8 cellular contexts compared by ENCODE assay signal in the genomic region with DNA sequence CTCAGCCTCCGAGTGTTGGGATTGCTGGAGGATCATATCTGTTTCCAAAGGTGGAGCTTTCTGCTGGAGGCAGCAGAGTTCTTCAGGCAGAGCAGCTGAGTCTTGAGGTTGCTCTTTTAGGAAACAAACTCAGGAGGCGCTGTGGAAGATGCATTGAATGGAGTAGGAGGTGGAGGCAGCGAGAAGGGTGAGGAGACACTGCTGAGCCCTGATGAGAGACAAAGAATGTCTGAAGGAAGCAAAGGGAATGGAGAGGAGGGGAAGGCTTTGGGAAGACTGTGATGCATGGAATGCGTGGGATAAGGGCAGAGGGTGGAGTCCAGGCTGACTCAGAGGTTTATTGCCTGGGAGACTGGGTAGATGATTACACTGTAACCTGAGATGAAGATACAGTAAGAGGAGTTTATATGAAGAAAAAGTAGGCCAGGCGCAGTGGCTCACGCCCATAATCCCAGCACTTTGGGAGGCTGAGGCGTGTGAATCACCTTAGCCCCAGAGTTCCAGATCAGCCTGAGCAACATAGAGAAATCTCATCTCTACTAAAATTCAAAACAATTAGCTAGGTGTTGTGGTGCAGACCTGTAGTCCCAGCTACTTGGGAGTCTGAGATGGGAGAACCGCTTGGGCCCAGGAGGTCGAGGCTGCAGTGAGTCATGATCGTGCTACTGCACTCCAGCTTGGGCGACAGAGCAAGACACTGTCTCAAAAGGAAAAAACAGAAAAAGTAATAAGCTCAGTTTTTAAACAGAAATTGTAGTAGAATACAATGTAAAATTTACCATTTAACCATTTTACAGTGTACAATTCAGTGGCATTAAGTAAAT. TPM values are rescaled to one million over a fixed set of nuclear protein-coding genes. Genes with fewer than 3 reads are reported as not detected.
DNase-seq lines count a peak whose midpoint lies in the region; ATAC-seq and TF ChIP-seq lines count a peak whose summit lies in the region.

No MANE protein-coding gene starts in this region.

- no peak for TF ChIP-seq POLR2A in gastrocnemius medialis (IDR thresholded peaks at IDR 0.05)

- in situ Hi-C loops in gastrocnemius medialis (cut with MboI; ENCODE audit: low sequenced_read_pairs in 4 of 4): no loop called here

- H3K4me1 ChIP-seq in cardiac muscle cell (ENCODE audit: low read depth) (no peaks in the 10 kb centered on the region), foreskin keratinocyte (peaks cover 9% of the 10 kb centered on the region), gastrocnemius medialis (no peaks in the 10 kb centered on the region), ascending aorta (no peaks in the 10 kb centered on the region)

- ATAC-seq in foreskin keratinocyte: peak; percentile 97
- peak; percentile 65 to 92 for ATAC-seq in gastrocnemius medialis

- no peaks in the 10 kb centered on the region for H3K9me3 ChIP-seq in cardiac muscle cell (ENCODE audit: low read depth)
- H3K9me3 ChIP-seq in gastrocnemius medialis: no peaks in the 10 kb centered on the region
- H3K9me3 ChIP-seq in ascending aorta: no peaks in the 10 kb centered on the region

- TF ChIP-seq CTCF in cardiac muscle cell (IDR thresholded peaks at IDR 0.05; ENCODE audit: low read depth, low read length) (peak; percentile 53), foreskin keratinocyte (conservative IDR thresholded peaks at IDR 0.05) (peak; percentile 68), gastrocnemius medialis (IDR thresholded peaks at IDR 0.05 in 4 of 5, conservative IDR thresholded peaks at IDR 0.05 in 1 of 5) (no peak), ascending aorta (IDR thresholded peaks at IDR 0.05) (no peak)

- intact Hi-C loops in cardiac septum (cut with DNase I): no loop called here
- intact Hi-C loops in gastrocnemius medialis (cut with DNase I; ENCODE audit: low total_unique reads): no loop called here
- intact Hi-C loops in ascending aorta (cut with DNase I): no loop called here

- H3K4me3 ChIP-seq in cardiac muscle cell (no peak overlapping the region), gastrocnemius medialis (no peak overlapping the region), ascending aorta (no peak overlapping the region)

- H3K27ac ChIP-seq in cardiac muscle cell (peak overlapping the region; percentile 56), foreskin keratinocyte (peak overlapping the region; percentile 25), gastrocnemius medialis (no peak overlapping the region), ascending aorta (no peak overlapping the region)

- no peaks in the 10 kb centered on the region for H3K27me3 ChIP-seq in cardiac muscle cell
- H3K27me3 ChIP-seq in foreskin keratinocyte: no peaks in the 10 kb centered on the region
- H3K27me3 ChIP-seq in gastrocnemius medialis: no peaks in the 10 kb centered on the region
- no peaks in the 10 kb centered on the region for H3K27me3 ChIP-seq in ascending aorta

- DNase-seq in cardiac muscle cell (ENCODE audit: low read depth in 1 of 2, low spot score in 1 of 2) (peak; percentile 27 to 98), cardiac septum (ENCODE audit: low spot score) (no peak), SHP77 (lab: John Stamatoyannopoulos, UW) (peak; percentile 61 to 65), foreskin keratinocyte (peak; percentile 98 to 99), gastrocnemius medialis (no peak), ascending aorta (ENCODE audit: low spot score in 2 of 2) (no peak), NOMO-1 treated with dmso at 0.1 percent for 144 hours (lab: John Stamatoyannopoulos, UW; ENCODE audit: unreplicated experiment) (no peak), SKM-1 treated with dmso at 0.1 percent for 144 hours (lab: John Stamatoyannopoulos, UW; ENCODE audit: unreplicated experiment) (no peak)

- no peaks in the 10 kb centered on the region for H3K36me3 ChIP-seq in cardiac muscle cell
- no peaks in the 10 kb centered on the region for H3K36me3 ChIP-seq in gastrocnemius medialis
- H3K36me3 ChIP-seq in ascending aorta: no peaks in the 10 kb centered on the region

RNA-seq across cellular contexts. Expression of a gene that starts 17.8 kb away (rescaled TPM):
- total RNA-seq in cardiac muscle cell: 73.7 and 110 TPM in 2 replicates
- 109 and 156 TPM in 2 replicates for polyA plus RNA-seq in cardiac muscle cell
- total RNA-seq in cardiac septum: 66.4 TPM
- total RNA-seq in foreskin keratinocyte: 74.1 and 86.6 TPM in 2 replicates
- 104 and 119 TPM in 2 replicates for polyA plus RNA-seq in foreskin keratinocyte
- total RNA-seq in gastrocnemius medialis: 100 to 1,000 TPM in 1 of 4 donors, 10 to 100 TPM in 3; 48.1 to 120 (median 60.2) TPM
- total RNA-seq in ascending aorta: 49.2 TPM

RNA-seq across cellular contexts. Expression of a gene that starts 18.0 kb away (rescaled TPM):
- 17.6 and 22.1 TPM in 2 replicates for total RNA-seq in cardiac muscle cell
- polyA plus RNA-seq in cardiac muscle cell: 22.3 and 23.3 TPM in 2 replicates
- total RNA-seq in cardiac septum: 10.7 TPM
- total RNA-seq in foreskin keratinocyte: 7.0 and 7.2 TPM in 2 replicates
- polyA plus RNA-seq in foreskin keratinocyte: 7.5 and 8.0 TPM in 2 replicates
- total RNA-seq in gastrocnemius medialis: 1 to 10 TPM; 3.7 to 8.6 (median 6.3) TPM
- total RNA-seq in ascending aorta: 302 TPM

RNA-seq across cellular contexts. Expression of a gene that starts 29.6 kb away (rescaled TPM):
- 69.4 and 70.9 TPM in 2 replicates for total RNA-seq in cardiac muscle cell
- polyA plus RNA-seq in cardiac muscle cell: 25.8 and 36.2 TPM in 2 replicates
- total RNA-seq in cardiac septum: 38.9 TPM
- total RNA-seq in foreskin keratinocyte: 26.5 and 27.5 TPM in 2 replicates
- 13.8 and 14.3 TPM in 2 replicates for polyA plus RNA-seq in foreskin keratinocyte
- total RNA-seq in gastrocnemius medialis: 10 to 100 TPM; 15.9 to 31.0 (median 22.1) TPM
- total RNA-seq in ascending aorta: 101 TPM

RNA-seq across cellular contexts. Expression of a gene that starts 43.8 kb away (rescaled TPM):
- 1.8 and 3.9 TPM in 2 replicates for total RNA-seq in cardiac muscle cell
- 1.8 and 2.3 TPM in 2 replicates for polyA plus RNA-seq in cardiac muscle cell
- 0.38 TPM for total RNA-seq in cardiac septum
- total RNA-seq in foreskin keratinocyte: 2.1 and 2.4 TPM in 2 replicates
- 4.4 and 5.1 TPM in 2 replicates for polyA plus RNA-seq in foreskin keratinocyte
- not detected for total RNA-seq in gastrocnemius medialis
- total RNA-seq in ascending aorta: not detected

RNA-seq across cellular contexts. Expression of a gene that starts 44.7 kb away (rescaled TPM):
- total RNA-seq in cardiac muscle cell (13.9 and 21.1 TPM in 2 replicates), cardiac septum (1.2 TPM), foreskin keratinocyte (2.0 and 2.6 TPM in 2 replicates), gastrocnemius medialis (1 to 10 TPM in 1 of 4 donors, under 1 TPM in 3; 0.20 to 1.7 (median 0.56) TPM), ascending aorta (0.21 TPM)
- polyA plus RNA-seq in cardiac muscle cell (5.8 and 10.3 TPM in 2 replicates), foreskin keratinocyte (2.4 and 2.7 TPM in 2 replicates)

Comparison
In these comparisons a context has a peak if more than half of its experiments do, and no peak if none do; other contexts are left out.
1. DNase-seq: peak in cardiac muscle cell (2 of 2), SHP77 (2 of 2) and foreskin keratinocyte (2 of 2); none in cardiac septum (single experiment), gastrocnemius medialis (0 of 2), ascending aorta (0 of 2), NOMO-1 treated with dmso at 0.1 percent for 144 hours (single experiment) and SKM-1 treated with dmso at 0.1 percent for 144 hours (single experiment).
2. H3K27ac ChIP-seq: peak in cardiac muscle cell (single experiment) and foreskin keratinocyte (single experiment); none in gastrocnemius medialis (0 of 4) and ascending aorta (0 of 2).
3. CTCF ChIP-seq: peak in cardiac muscle cell (single experiment) and foreskin keratinocyte (single experiment); none in gastrocnemius medialis (0 of 5) and ascending aorta (0 of 3).
4. RNA of a gene that starts 18.0 kb away (total RNA-seq): 302 TPM in ascending aorta (single experiment); 17.6 to 22.1 TPM in cardiac muscle cell, 10.7 TPM in cardiac septum (single experiment), 7.0 to 7.2 TPM in foreskin keratinocyte and 3.7 to 8.6 TPM in gastrocnemius medialis; every median in the first group is over 10 times any median in the second.